21 cellular contexts compared by ENCODE assay signal in genomic region chr6:108974201-108974600, GRCh38.
"Had no signal": no experiment of that assay in that cellular context is flagged by ENCODE, and none has a peak within 500 bp of the region (broad histone marks: within the 10 kb centered on the region; RNA-seq: fewer than 3 reads in every experiment).

No MANE protein-coding gene starts in this region.

- H3K4me3 ChIP-seq: lower lobe of right lung, pancreas, prostate gland, skin epidermis, tibial nerve, uterus had no signal

- H3K4me1 ChIP-seq: lower lobe of right lung, prostate gland, tibial nerve, uterus had no signal

- H3K27me3 ChIP-seq: pancreas, tibial nerve, uterus had no signal

- H3K9me3 ChIP-seq: lower lobe of right lung, pancreas, prostate gland, uterus had no signal

- ATAC-seq: lower lobe of right lung; naive thymus-derived CD8-positive, alpha-beta T cell; pancreas; sciatic nerve; stimulated activated effector memory CD8-positive, alpha-beta T cell treated with anti-CD3 and anti-CD28 coated beads, Interleukin-12 subunit alpha, Interleukin-12 subunit beta, amount 100 ng/mL, for 72 hours; stimulated activated naive CD8-positive, alpha-beta T cell treated with anti-CD3 and anti-CD28 coated beads, Interleukin-15, amount 100 ng/mL, for 72 hours had no signal

- H3K36me3 ChIP-seq: lower lobe of right lung, pancreas, prostate gland, uterus had no signal

- DNase-seq: head of caudate nucleus; hypothalamus; immature natural killer cell; kidney; lower lobe of right lung; mammary epithelial cell; mesenchymal stem cell; naive thymus-derived CD8-positive, alpha-beta T cell; nucleus accumbens; pancreas; posterior cingulate gyrus; stimulated activated CD4-positive, alpha-beta T cell treated with anti-CD3 and anti-CD28 coated beads, Interleukin-4, amount 100 ng/mL, for 24 hours; stimulated activated naive CD4-positive, alpha-beta T cell treated with Interleukin-2 at 50 U/mL for 16 hours; stimulated activated naive CD8-positive, alpha-beta T cell treated with anti-CD3 and anti-CD28 coated beads, Interleukin-15, amount 100 ng/mL, for 72 hours; substantia nigra; uterus had no signal

- H3K27ac ChIP-seq: lower lobe of right lung, pancreas, prostate gland, skin epidermis, tibial nerve, uterus had no signal
